In genomic region chr22:23192558-23192957, GRCh38 we compare ENCODE assay signal across 24 cellular contexts. TPM values are rescaled to one million over a fixed set of nuclear protein-coding genes. Genes with fewer than 3 reads are reported as not detected.
DNase-seq lines count a peak whose midpoint lies in the region; ATAC-seq and TF ChIP-seq lines count a peak whose summit lies in the region.
"Had no signal": no experiment of that assay in that cellular context is flagged by ENCODE, and none has a peak within 500 bp of the region (broad histone marks: within the 10 kb centered on the region; RNA-seq: fewer than 3 reads in every experiment).

No MANE protein-coding gene starts in this region.

- no peaks in the 10 kb centered on the region for H3K9me3 ChIP-seq in body of pancreas
- H3K9me3 ChIP-seq in A673 (ENCODE audit: low read depth, low read length, poor library complexity, severe bottlenecking), result no peaks in the 10 kb centered on the region
- no peaks in the 10 kb centered on the region for H3K9me3 ChIP-seq in tibial artery
- H3K9me3 ChIP-seq: transverse colon had no signal

- H3K9me3 Mint-ChIP-seq in GM23338, result no peaks in the 10 kb centered on the region
- H3K9me3 Mint-ChIP-seq in neural crest cell, result no peaks in the 10 kb centered on the region
- H3K9me3 Mint-ChIP-seq: activated T-cell treated with anti-CD3 and anti-CD28 coated beads, Interleukin-2, amount 50 U/mL, for 4 hours; IgD-negative memory B cell had no signal

- no peak for TF ChIP-seq CTCF in GM23338 (conservative IDR thresholded peaks at IDR 0.05; ENCODE audit: low read depth in 2 of 2)
- no peak for TF ChIP-seq CTCF in body of pancreas (IDR thresholded peaks at IDR 0.05)
- no peak for TF ChIP-seq CTCF in neural crest cell (conservative IDR thresholded peaks at IDR 0.05)
- no peak for TF ChIP-seq CTCF in A673 (conservative IDR thresholded peaks at IDR 0.05; ENCODE audit: low read depth, low read length)
- TF ChIP-seq CTCF in tibial artery (IDR thresholded peaks at IDR 0.05), result no peak
- no peak for TF ChIP-seq CTCF in omental fat pad (IDR thresholded peaks at IDR 0.05)

- H3K27ac ChIP-seq in GM23338 (ENCODE audit: low read depth) (no peak overlapping the region), body of pancreas (peak overlapping the region; percentile 29 to 70 (median 44)), A673 (ENCODE audit: low read depth, low read length, poor library complexity, severe bottlenecking) (no peak overlapping the region), tibial artery (no peak overlapping the region)
- H3K27ac ChIP-seq: coronary artery, SK-N-MC, transverse colon had no signal

- H3K27me3 ChIP-seq in GM23338 (ENCODE audit: insufficient read depth) (no peaks in the 10 kb centered on the region), body of pancreas (no peaks in the 10 kb centered on the region), A673 (replicated peaks; ENCODE audit: insufficient read depth, low read depth, low read length, poor library complexity) (no peaks in the 10 kb centered on the region), tibial artery (no peaks in the 10 kb centered on the region)
- H3K27me3 ChIP-seq: transverse colon had no signal

- POLR2A ChIA-PET in A673 (lab: Charles Lee; ENCODE audit: low non-redundant PET), result no interaction called here

- H3K4me1 Mint-ChIP-seq in GM23338, result peaks cover 59% of the 10 kb centered on the region
- H3K4me1 Mint-ChIP-seq in neural crest cell, result peaks cover 28% of the 10 kb centered on the region

- H3K4me1 ChIP-seq in GM23338 (ENCODE audit: insufficient read depth), result peaks cover 31% of the 10 kb centered on the region
- H3K4me1 ChIP-seq in body of pancreas, result peaks cover 19% of the 10 kb centered on the region
- H3K4me1 ChIP-seq in A673 (ENCODE audit: insufficient read depth, low read length, poor library complexity, severe bottlenecking), result no peaks in the 10 kb centered on the region
- H3K4me1 ChIP-seq in tibial artery, result peaks cover 0 to 78% (median 29%) of the 10 kb centered on the region in 4 donors

- no peak overlapping the region for H2AFZ ChIP-seq in GM23338

- intact Hi-C loops in body of pancreas (cut with DNase I), result no loop called here
- intact Hi-C loops in A673 (cut with micrococcal nuclease; ENCODE audit: unreplicated experiment), result no loop called here
- intact Hi-C loops in tibial artery (cut with DNase I; ENCODE audit: low total_unique reads), result loop anchor here (10.0 kb wide), 1 partner anchor 52 kb away; no protein-coding TSS in a partner anchor

- H3K4me3 Mint-ChIP-seq in GM23338 (no peak overlapping the region), neural crest cell (no peak overlapping the region)
- H3K4me3 Mint-ChIP-seq: activated naive CD8-positive, alpha-beta T cell; activated T-cell treated with anti-CD3 and anti-CD28 coated beads, Interleukin-2, amount 50 U/mL, for 4 hours; IgD-negative memory B cell had no signal

- 69 to 71% methylated on average over 4 of the region's 4 CpGs for WGBS in body of pancreas, 2 donors

- ATAC-seq in GM23338, result no peak
- ATAC-seq in body of pancreas, result no peak
- no peak for ATAC-seq in omental fat pad (ENCODE audit: low FRiP score)
- ATAC-seq: activated T-cell treated with anti-CD3 and anti-CD28 coated beads, Interleukin-2, amount 50 U/mL, for 4 hours; left lobe of liver had no signal

- no peaks in the 10 kb centered on the region for H3F3A ChIP-seq in GM23338 (replicated peaks; ENCODE audit: low read depth)

- H3K9me2 ChIP-seq in GM23338 (ENCODE audit: insufficient read depth), result no peaks in the 10 kb centered on the region

- no TSS peak for BruUV-seq in A673 (replicated peaks; lab: Mats Ljungman, UMichigan)

- peaks cover 92% of the 10 kb centered on the region for H4K20me1 ChIP-seq in GM23338 (replicated peaks; ENCODE audit: insufficient read depth)

- H3K36me3 ChIP-seq in GM23338 (ENCODE audit: insufficient read depth), result no peaks in the 10 kb centered on the region
- H3K36me3 ChIP-seq in body of pancreas (replicated peaks in 1 of 2; ENCODE audit: insufficient read depth in 1 of 2, low read depth in 2 of 2), result no peaks in the 10 kb centered on the region
- no peaks in the 10 kb centered on the region for H3K36me3 ChIP-seq in A673 (ENCODE audit: insufficient read depth, low read length, poor library complexity, severe bottlenecking)
- H3K36me3 ChIP-seq in tibial artery, result peaks cover 0 to 10% (median 6%) of the 10 kb centered on the region in 3 donors
- H3K36me3 ChIP-seq: transverse colon had no signal

- H3K36me3 Mint-ChIP-seq in GM23338 (ENCODE audit: low read depth) (peaks cover 21% of the 10 kb centered on the region), neural crest cell (ENCODE audit: low read depth) (peaks cover 2% of the 10 kb centered on the region)

- H3K4me3 ChIP-seq in GM23338 (no peak overlapping the region), body of pancreas (no peak overlapping the region), A673 (ENCODE audit: low read depth, low read length, poor library complexity, severe bottlenecking) (no peak overlapping the region), tibial artery (no peak overlapping the region)
- H3K4me3 ChIP-seq: coronary artery, SK-N-MC, transverse colon had no signal

- DNase-seq in DMS53 (lab: John Stamatoyannopoulos, UW) (peak; percentile 70), DMS53 treated with DMSO at 0.1 percent for 48 hours (lab: John Stamatoyannopoulos, UW; ENCODE audit: unreplicated experiment) (no peak), GM23338 (ENCODE audit: low spot score) (no peak), body of pancreas (no peak), neural crest cell (ENCODE audit: low read depth, low spot score) (no peak), A673 (ENCODE audit: low spot score) (no peak), tibial artery (no peak), omental fat pad (ENCODE audit: low spot score) (no peak)
- DNase-seq: 8988T; activated T-cell treated with anti-CD3 and anti-CD28 coated beads, Interleukin-2, amount 50 U/mL, for 4 hours; GDM1; GOT3; head of caudate nucleus; midbrain; NCI-H187; NK-92 treated with Interleukin-12 subunit alpha and Interleukin-12 subunit beta, amount 100 ng/mL, for 24 hours; small intestine; stimulated activated naive CD4-positive, alpha-beta T cell; transverse colon had no signal

- H3K4me2 ChIP-seq in GM23338, result no peak overlapping the region

- TF ChIP-seq POLR2A in body of pancreas (IDR thresholded peaks at IDR 0.05), result no peak

- H3K27ac Mint-ChIP-seq in GM23338, result peak overlapping the region; percentile 24
- peak overlapping the region; percentile 47 for H3K27ac Mint-ChIP-seq in neural crest cell (ENCODE audit: unreplicated experiment)
- H3K27ac Mint-ChIP-seq: activated naive CD8-positive, alpha-beta T cell had no signal

- peaks cover 100% of the 10 kb centered on the region for H3K79me2 ChIP-seq in GM23338 (replicated peaks; ENCODE audit: insufficient read depth)

- CTCF ChIA-PET in A673 (lab: Charles Lee), result no interaction called here

- H3K27me3 Mint-ChIP-seq in GM23338 (ENCODE audit: insufficient read depth, low read depth, poor library complexity) (peaks cover 9% of the 10 kb centered on the region), neural crest cell (ENCODE audit: low read depth) (no peaks in the 10 kb centered on the region)
- H3K27me3 Mint-ChIP-seq: activated naive CD8-positive, alpha-beta T cell; IgD-negative memory B cell had no signal

TF ChIP-seq in GM23338, 12 proteins besides CTCF, POLR2A, EP300 and RAD21 (continues in another document):
- TF ChIP-seq ZNF114 (CRISPR knock-in tag; IDR thresholded peaks at IDR 0.05), result no peak
- no peak for TF ChIP-seq CREB1 (CRISPR knock-in tag; IDR thresholded peaks at IDR 0.05; ENCODE audit: low read depth)
- TF ChIP-seq JUNB (IDR thresholded peaks at IDR 0.05; ENCODE audit: unreplicated experiment), result no peak
- TF ChIP-seq, protein P1, sequence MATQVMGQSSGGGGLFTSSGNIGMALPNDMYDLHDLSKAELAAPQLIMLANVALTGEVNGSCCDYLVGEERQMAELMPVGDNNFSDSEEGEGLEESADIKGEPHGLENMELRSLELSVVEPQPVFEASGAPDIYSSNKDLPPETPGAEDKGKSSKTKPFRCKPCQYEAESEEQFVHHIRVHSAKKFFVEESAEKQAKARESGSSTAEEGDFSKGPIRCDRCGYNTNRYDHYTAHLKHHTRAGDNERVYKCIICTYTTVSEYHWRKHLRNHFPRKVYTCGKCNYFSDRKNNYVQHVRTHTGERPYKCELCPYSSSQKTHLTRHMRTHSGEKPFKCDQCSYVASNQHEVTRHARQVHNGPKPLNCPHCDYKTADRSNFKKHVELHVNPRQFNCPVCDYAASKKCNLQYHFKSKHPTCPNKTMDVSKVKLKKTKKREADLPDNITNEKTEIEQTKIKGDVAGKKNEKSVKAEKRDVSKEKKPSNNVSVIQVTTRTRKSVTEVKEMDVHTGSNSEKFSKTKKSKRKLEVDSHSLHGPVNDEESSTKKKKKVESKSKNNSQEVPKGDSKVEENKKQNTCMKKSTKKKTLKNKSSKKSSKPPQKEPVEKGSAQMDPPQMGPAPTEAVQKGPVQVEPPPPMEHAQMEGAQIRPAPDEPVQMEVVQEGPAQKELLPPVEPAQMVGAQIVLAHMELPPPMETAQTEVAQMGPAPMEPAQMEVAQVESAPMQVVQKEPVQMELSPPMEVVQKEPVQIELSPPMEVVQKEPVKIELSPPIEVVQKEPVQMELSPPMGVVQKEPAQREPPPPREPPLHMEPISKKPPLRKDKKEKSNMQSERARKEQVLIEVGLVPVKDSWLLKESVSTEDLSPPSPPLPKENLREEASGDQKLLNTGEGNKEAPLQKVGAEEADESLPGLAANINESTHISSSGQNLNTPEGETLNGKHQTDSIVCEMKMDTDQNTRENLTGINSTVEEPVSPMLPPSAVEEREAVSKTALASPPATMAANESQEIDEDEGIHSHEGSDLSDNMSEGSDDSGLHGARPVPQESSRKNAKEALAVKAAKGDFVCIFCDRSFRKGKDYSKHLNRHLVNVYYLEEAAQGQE (IDR thresholded peaks at IDR 0.05; ENCODE audit: unreplicated experiment), result no peak
- TF ChIP-seq POLR2AphosphoS5 (IDR thresholded peaks at IDR 0.05; ENCODE audit: low read depth), result no peak
- TF ChIP-seq ZNF331 (CRISPR knock-in tag; IDR thresholded peaks at IDR 0.05; ENCODE audit: low read depth), result no peak

RNA-seq across cellular contexts. Expression of gene BCR, which starts 12.2 kb away (rescaled TPM):
- 101 and 121 TPM in 2 replicates for total RNA-seq in GM23338 (2014; rRNA removed; shearing (Covaris generic))
- 15.6 and 17.7 TPM in 2 replicates for polyA plus RNA-seq in GM23338 (2016; fragmentation: Nextera tagmentation; extraction: Ambion mirVana)
- 10 to 100 TPM; 28.3 to 71.2 TPM for total RNA-seq in body of pancreas
- total RNA-seq in neural crest cell, result 49.5 and 54.2 TPM in 2 replicates
- 62.5 and 63.1 TPM in 2 replicates for total RNA-seq in A673 (2021)
- 100 to 1,000 TPM in 1 of 4 donors, 10 to 100 TPM in 3; 34.8 to 128 (median 51.4) TPM for total RNA-seq in omental fat pad

RNA-seq across cellular contexts. Expression of gene RAB36, which starts 47.3 kb away (rescaled TPM):
- total RNA-seq in GM23338 (2014; rRNA removed; shearing (Covaris generic)), result 0.58 and 1.2 TPM in 2 replicates
- polyA plus RNA-seq in GM23338 (2016; fragmentation: Nextera tagmentation; extraction: Ambion mirVana), result 0.43 and 0.58 TPM in 2 replicates
- total RNA-seq in body of pancreas, result 1 to 10 TPM; 1.3 to 3.1 TPM
- 13.5 and 14.4 TPM in 2 replicates for total RNA-seq in neural crest cell
- 4.1 and 4.9 TPM in 2 replicates for total RNA-seq in A673 (2021)
- 1 to 10 TPM; 1.6 to 5.7 (median 2.9) TPM for total RNA-seq in omental fat pad

RNA-seq across cellular contexts. Expression of gene RSPH14, which starts 50.8 kb away (rescaled TPM):
- total RNA-seq in GM23338 (2014; rRNA removed; shearing (Covaris generic)), result not detected in 2 replicates
- polyA plus RNA-seq in GM23338 (2016; fragmentation: Nextera tagmentation; extraction: Ambion mirVana), result 1.8 and 2.5 TPM in 2 replicates
- total RNA-seq in body of pancreas (under 1 TPM; 0.26 to 0.33 TPM), neural crest cell (0.86 and 2.9 TPM in 2 replicates), A673 (2021) (0.55 TPM in 1 of 2 replicates, not detected in the other), omental fat pad (1 to 10 TPM in 1 of 4 donors, not detected in 3; 1.3 TPM)
- total RNA-seq: activated T-cell treated with anti-CD3 and anti-CD28 coated beads, Interleukin-2, amount 50 U/mL, for 4 hours had no signal

Comparison
In these comparisons a context has a peak if more than half of its experiments do, and no peak if none do; other contexts are left out.
1. H3K27ac ChIP-seq: peak in body of pancreas (4 of 4); none in GM23338 (single experiment), A673 (single experiment) and tibial artery (0 of 2).